ENCODE assay signal across 28 cellular contexts in the genomic region with DNA sequence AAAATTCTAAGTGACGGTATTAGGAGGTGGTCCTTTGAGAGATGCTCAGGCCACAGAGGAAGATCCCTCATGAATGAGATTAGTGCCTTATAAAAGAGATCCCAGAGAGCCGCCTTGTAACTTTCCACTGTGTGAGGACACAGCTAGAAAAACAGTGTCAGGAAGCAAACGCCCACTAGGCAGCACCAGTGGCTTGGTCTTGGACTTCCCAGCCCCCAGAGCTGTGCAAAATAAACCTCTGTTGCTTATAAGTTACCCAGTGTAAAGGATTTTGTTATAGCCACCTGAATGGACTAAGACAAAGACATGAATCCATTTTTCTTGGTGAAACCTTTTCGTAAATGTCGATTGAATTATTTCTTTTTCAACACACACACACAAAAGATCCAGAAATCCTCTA.
"Had no signal": no experiment of that assay in that cellular context is flagged by ENCODE, and none has a peak within 500 bp of the region (broad histone marks: within the 10 kb centered on the region; RNA-seq: fewer than 3 reads in every experiment).

No MANE protein-coding gene starts in this region.

- H3K27ac ChIP-seq: colonic mucosa, coronary artery, dorsolateral prefrontal cortex, epithelial cell of prostate, esophagus muscularis mucosa, esophagus squamous epithelium, foreskin keratinocyte, gastrocnemius medialis, gastroesophageal sphincter, heart left ventricle, heart right ventricle had no signal

- FAIRE-seq: colon, endometrium, endothelial cell of umbilical vein, frontal cortex had no signal

- H3K27me3 ChIP-seq: colonic mucosa, esophagus muscularis mucosa, foreskin keratinocyte, gastrocnemius medialis, heart left ventricle had no signal

- DNase-seq: colonic mucosa; cortex of kidney; dermis blood vessel endothelial cell; dorsolateral prefrontal cortex; effector CD4-positive, alpha-beta T cell; effector CD8-positive, alpha-beta T cell; effector memory CD4-positive, alpha-beta T cell; effector memory CD8-positive, alpha-beta T cell; endodermal cell; erythroblast; esophagus squamous epithelium; foreskin fibroblast; foreskin keratinocyte; foreskin melanocyte; gastrocnemius medialis; glutamatergic neuron; head of caudate nucleus; heart left ventricle; heart right ventricle had no signal

- H3K9me3 ChIP-seq: colonic mucosa, gastrocnemius medialis had no signal

- H3K4me3 ChIP-seq: colonic mucosa, coronary artery, dorsolateral prefrontal cortex, esophagus muscularis mucosa, esophagus squamous epithelium, gastrocnemius medialis, gastroesophageal sphincter, heart left ventricle, heart right ventricle had no signal

- H3K4me1 ChIP-seq: colonic mucosa, esophagus muscularis mucosa, esophagus squamous epithelium, foreskin keratinocyte, gastrocnemius medialis, gastroesophageal sphincter, heart left ventricle, heart right ventricle had no signal

- ATAC-seq: effector memory CD8-positive, alpha-beta T cell; esophagus mucosa; foreskin keratinocyte; gastrocnemius medialis; gastroesophageal sphincter; heart left ventricle; heart right ventricle had no signal

- H3K36me3 ChIP-seq: colonic mucosa, esophagus muscularis mucosa, esophagus squamous epithelium, gastrocnemius medialis, gastroesophageal sphincter, heart left ventricle, heart right ventricle had no signal
